ENCODE assay signal across 11 cellular contexts in the genomic region with DNA sequence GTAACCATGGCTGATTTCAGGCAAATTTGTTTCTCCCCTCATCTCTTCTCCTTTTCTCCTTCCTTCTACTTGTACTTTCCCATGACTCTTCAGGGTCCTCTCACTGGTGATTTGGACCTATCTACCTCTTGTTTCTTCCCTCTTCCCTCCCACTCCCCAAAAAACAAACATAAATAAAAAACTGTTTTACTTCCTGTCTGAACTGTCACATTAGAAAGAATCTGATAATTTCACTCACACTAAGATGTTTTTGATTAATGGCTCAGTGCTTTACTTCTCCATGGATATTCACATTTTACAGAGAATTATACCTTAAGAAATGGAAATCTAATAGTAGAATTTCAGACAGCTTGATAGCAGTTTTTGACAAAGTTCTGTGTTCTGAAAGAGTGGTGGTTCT.
"Had no signal": no experiment of that assay in that cellular context is flagged by ENCODE, and none has a peak within 500 bp of the region (broad histone marks: within the 10 kb centered on the region; RNA-seq: fewer than 3 reads in every experiment).

No MANE protein-coding gene starts in this region.

- H3K27ac ChIP-seq: thyroid gland had no signal

- DNase-seq: activated CD4-positive, alpha-beta T cell treated with anti-CD3 and anti-CD28 coated beads, Interleukin-2, amount 50 U/mL, for 4 hours; activated naive CD4-positive, alpha-beta T cell treated with anti-CD3 and anti-CD28 coated beads, Interleukin-2, amount 10 ng/mL, durations not matched to agents 7 days and 5 days; anterior cingulate cortex; foreskin melanocyte; head of caudate nucleus; right cardiac atrium; small intestine; thyroid gland had no signal

- H3K27me3 ChIP-seq: thyroid gland had no signal

- ATAC-seq: left lobe of liver, right cardiac atrium had no signal

- H3K27ac Mint-ChIP-seq: activated naive CD4-positive, alpha-beta T cell treated with anti-CD3 and anti-CD28 coated beads, Interleukin-2, amount 10 ng/mL, durations not matched to agents 7 days and 5 days; memory B cell had no signal

- H3K9me3 Mint-ChIP-seq: activated naive CD4-positive, alpha-beta T cell treated with anti-CD3 and anti-CD28 coated beads, Interleukin-2, amount 10 ng/mL, durations not matched to agents 7 days and 5 days; activated T-helper 1 cell treated with anti-CD3 and anti-CD28 coated beads, Interleukin-12 subunit alpha, Interleukin-12 subunit beta, Interleukin-2, Interleukin-4 antibody, amounts not matched to agents 30 ng/mL and 10 ng/mL and 1 ng/mL, durations not matched to agents 14 hours and 24 hours and 36 hours; memory B cell had no signal

- H3K4me3 Mint-ChIP-seq: activated naive CD4-positive, alpha-beta T cell treated with anti-CD3 and anti-CD28 coated beads, Interleukin-2, amount 10 ng/mL, durations not matched to agents 7 days and 5 days; activated T-helper 1 cell treated with anti-CD3 and anti-CD28 coated beads, Interleukin-12 subunit alpha, Interleukin-12 subunit beta, Interleukin-2, Interleukin-4 antibody, amounts not matched to agents 30 ng/mL and 10 ng/mL and 1 ng/mL, durations not matched to agents 14 hours and 24 hours and 36 hours; memory B cell had no signal

- H3K27me3 Mint-ChIP-seq: activated naive CD4-positive, alpha-beta T cell treated with anti-CD3 and anti-CD28 coated beads, Interleukin-2, amount 10 ng/mL, durations not matched to agents 7 days and 5 days; memory B cell had no signal

- H3K9me3 ChIP-seq: thyroid gland had no signal

- H3K4me3 ChIP-seq: thyroid gland had no signal
